ENCODE assay signal across 11 cellular contexts in the genomic region with DNA sequence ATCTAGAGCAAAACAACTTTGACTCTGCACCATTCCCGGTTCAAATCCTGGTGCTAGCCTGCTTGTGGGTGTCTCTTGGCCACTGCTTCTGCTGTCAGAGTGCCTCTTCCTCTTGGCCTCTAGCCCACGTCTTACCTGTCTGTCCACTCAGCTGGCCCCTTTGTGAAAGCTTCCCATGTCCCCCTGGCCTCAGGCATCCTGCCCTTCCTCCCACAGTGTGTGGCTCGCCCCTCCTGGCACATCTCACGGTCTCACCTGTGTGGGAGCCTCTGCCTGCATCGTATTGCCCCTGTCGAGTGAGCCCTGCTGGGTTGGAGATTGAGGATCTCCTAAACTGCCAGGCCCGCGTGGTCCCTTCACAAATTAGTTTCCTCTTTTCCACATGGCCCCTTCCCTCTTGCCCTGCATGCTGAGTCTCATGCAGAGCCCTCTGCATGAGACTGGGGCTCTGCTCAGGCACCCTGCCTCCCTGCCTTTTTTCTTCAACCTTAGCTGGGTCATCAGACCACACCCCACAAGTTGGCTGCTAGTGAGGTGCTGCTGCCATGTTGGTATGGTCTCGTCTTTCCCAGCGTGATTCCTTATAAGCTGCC. TPM values are rescaled to one million over a fixed set of nuclear protein-coding genes. Genes with fewer than 3 reads are reported as not detected.
A peak's percentile ranks its signal among the peaks of the same experiment; 100 is the strongest.
DNase-seq lines count a peak whose midpoint lies in the region; ATAC-seq and TF ChIP-seq lines count a peak whose summit lies in the region.
"Had no signal": no experiment of that assay in that cellular context is flagged by ENCODE, and none has a peak within 500 bp of the region (broad histone marks: within the 10 kb centered on the region; RNA-seq: fewer than 3 reads in every experiment).

No MANE protein-coding gene starts in this region.

- intact Hi-C loops in breast epithelium (cut with DNase I; ENCODE audit: low total_unique reads) = loop anchor here (1.0 kb wide), 1 partner anchor 25 kb away; no protein-coding TSS in a partner anchor

- peaks cover 87% of the 10 kb centered on the region for H3K79me2 ChIP-seq in MM.1S (ENCODE audit: low read length)
- peaks cover 67% of the 10 kb centered on the region for H3K79me2 ChIP-seq in osteoblast (ENCODE audit: insufficient read depth, low read length)

- TF ChIP-seq POLR2A in breast epithelium (IDR thresholded peaks at IDR 0.05) = no peak

- H2AFZ ChIP-seq in MM.1S (ENCODE audit: low read length) (no peak overlapping the region), osteoblast (ENCODE audit: low read length) (no peak overlapping the region)

- H3F3A ChIP-seq in MM.1S (ENCODE audit: insufficient read depth, low read length) = peaks cover 54% of the 10 kb centered on the region

- H3K27me3 ChIP-seq in MM.1S (replicated peaks; ENCODE audit: insufficient read depth, low read length) (no peaks in the 10 kb centered on the region), breast epithelium (no peaks in the 10 kb centered on the region), osteoblast (ENCODE audit: insufficient read depth, low read length) (no peaks in the 10 kb centered on the region)

- no peak overlapping the region for H3K9ac ChIP-seq in MM.1S (ENCODE audit: low read length)

- no peak for TF ChIP-seq CTCF in MM.1S (IDR thresholded peaks at IDR 0.05; ENCODE audit: low read length)
- TF ChIP-seq CTCF in breast epithelium (IDR thresholded peaks at IDR 0.05) = no peak
- no peak for TF ChIP-seq CTCF in osteoblast (IDR thresholded peaks at IDR 0.05; ENCODE audit: extremely low read depth, low read depth, low read length)

- H3K27ac ChIP-seq in MM.1S (ENCODE audit: low read length) = no peak overlapping the region
- H3K27ac ChIP-seq in breast epithelium = peak overlapping the region; percentile 17 to 21
- H3K27ac ChIP-seq in osteoblast (ENCODE audit: low read depth, low read length) = no peak overlapping the region

- H3K9me2 ChIP-seq in MM.1S (replicated peaks; ENCODE audit: insufficient read depth, low read length) = no peaks in the 10 kb centered on the region

- no peaks in the 10 kb centered on the region for H4K20me1 ChIP-seq in MM.1S (ENCODE audit: insufficient read depth, low read length)
- H4K20me1 ChIP-seq in osteoblast (ENCODE audit: insufficient read depth, low read length) = peaks cover 42% of the 10 kb centered on the region

- peaks cover 65% of the 10 kb centered on the region for H3K4me1 ChIP-seq in MM.1S (ENCODE audit: low read length)
- peaks cover 15 to 42% of the 10 kb centered on the region in 2 donors for H3K4me1 ChIP-seq in breast epithelium
- peaks cover 36% of the 10 kb centered on the region for H3K4me1 ChIP-seq in osteoblast (ENCODE audit: insufficient read depth, low read length)

- H3K9me3 ChIP-seq in MM.1S (replicated peaks; ENCODE audit: insufficient read depth, low read length) (no peaks in the 10 kb centered on the region), breast epithelium (no peaks in the 10 kb centered on the region), osteoblast (ENCODE audit: low read depth, low read length) (no peaks in the 10 kb centered on the region)

- H3K36me3 ChIP-seq in MM.1S (replicated peaks; ENCODE audit: insufficient read depth, low read length) (no peaks in the 10 kb centered on the region; the same call in 1 of the 2 replicates), breast epithelium (no peaks in the 10 kb centered on the region), osteoblast (ENCODE audit: insufficient read depth, low read length) (peaks cover 11% of the 10 kb centered on the region)

- peak; percentile 18 for DNase-seq in NOMO-1 treated with DMSO at 0.1 percent for 48 hours (lab: John Stamatoyannopoulos, UW; ENCODE audit: unreplicated experiment)
- DNase-seq in NOMO-1 treated with dmso at 0.1 percent for 144 hours (lab: John Stamatoyannopoulos, UW; ENCODE audit: unreplicated experiment) = no peak
- no peak for DNase-seq in MM.1S
- DNase-seq in breast epithelium (ENCODE audit: low spot score in 2 of 2) = no peak
- DNase-seq in osteoblast (ENCODE audit: insufficient read length, low spot score, missing footprints) = peak; percentile 71
- no peak for DNase-seq in NCI-H2227 treated with DMSO at 0.1 percent for 48 hours (lab: John Stamatoyannopoulos, UW)
- DNase-seq: aorta, NCI-H2081 treated with DMSO at 0.1 percent for 48 hours had no signal

- H3K4me2 ChIP-seq in MM.1S (ENCODE audit: low read depth, low read length) (peak overlapping the region; percentile 75), osteoblast (ENCODE audit: insufficient read depth, low read length) (no peak overlapping the region)

- H3K4me3 ChIP-seq in MM.1S (ENCODE audit: low read length) = peak overlapping the region; percentile 88
- H3K4me3 ChIP-seq in breast epithelium = peak overlapping the region in 1 of 3 donors; percentile 26
- H3K4me3 ChIP-seq in osteoblast (ENCODE audit: insufficient read depth, low read length) = no peak overlapping the region
- H3K4me3 ChIP-seq: smooth muscle cell had no signal

- ATAC-seq in HG03135 (IDR thresholded peaks at IDR 0.05; ENCODE audit: unreplicated experiment) (no peak), GM19463 (IDR thresholded peaks at IDR 0.05; ENCODE audit: unreplicated experiment) (no peak)

RNA-seq across cellular contexts. Expression of gene TADA2B, which starts 53.7 kb away (rescaled TPM):
- 10 to 100 TPM; 16.4 to 22.7 (median 17.8) TPM for total RNA-seq in breast epithelium
- 12.7 and 13.0 TPM in 2 replicates for total RNA-seq in osteoblast

Comparison
In these comparisons a context has a peak if more than half of its experiments do, and no peak if none do; other contexts are left out.
1. DNase-seq: peak in NOMO-1 treated with DMSO at 0.1 percent for 48 hours (single experiment) and osteoblast (single experiment); none in NOMO-1 treated with dmso at 0.1 percent for 144 hours (single experiment), MM.1S (single experiment), breast epithelium (0 of 2) and NCI-H2227 treated with DMSO at 0.1 percent for 48 hours (single experiment).
2. H3K27ac ChIP-seq: peak in breast epithelium (2 of 2); none in MM.1S (single experiment) and osteoblast (single experiment).